Comparison of ENCODE assay signal across 13 cellular contexts in the genomic region with DNA sequence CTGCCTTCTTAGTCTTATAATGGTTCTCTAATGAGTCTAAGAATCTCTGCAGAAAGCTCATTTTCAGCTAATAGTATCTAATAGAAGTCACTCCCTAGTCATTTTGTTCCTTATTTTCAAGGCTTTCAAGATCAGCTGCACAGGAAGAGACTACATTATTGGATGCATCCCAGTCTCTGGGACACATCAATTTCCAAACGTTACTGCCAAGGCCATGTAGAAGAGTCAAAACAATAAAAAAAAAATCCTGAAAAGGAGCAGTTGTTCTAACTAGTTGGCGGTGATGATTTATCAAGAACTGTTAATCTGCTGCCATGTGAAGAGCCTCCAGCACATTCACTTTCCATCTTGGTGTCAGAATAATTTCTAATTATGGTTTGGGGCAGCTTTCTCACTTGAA. TPM values are rescaled to one million over a fixed set of nuclear protein-coding genes. Genes with fewer than 3 reads are reported as not detected.
"Had no signal": no experiment of that assay in that cellular context is flagged by ENCODE, and none has a peak within 500 bp of the region (broad histone marks: within the 10 kb centered on the region; RNA-seq: fewer than 3 reads in every experiment).

No MANE protein-coding gene starts in this region.

- H3K27ac ChIP-seq: coronary artery had no signal

- H3K27ac Mint-ChIP-seq: activated naive CD4-positive, alpha-beta T cell treated with anti-CD3 and anti-CD28 coated beads, Interleukin-2, amount 10 ng/mL, durations not matched to agents 7 days and 5 days; activated T-helper 2 cell treated with anti-CD3 and anti-CD28 coated beads, Interferon-gamma antibody, Interleukin-2, Interleukin-4, amounts not matched to agents 10 μg/mL and 5 μg/mL and 100 μg/mL, durations not matched to agents 14 hours and 24 hours and 36 hours; T-helper 1 cell treated with Interleukin-12 subunit alpha and Interleukin-12 subunit beta and Interleukin-4 antibody, amounts not matched to agents 30 μg/mL and 1 μg/mL, for 36 hours had no signal

- H3K36me3 Mint-ChIP-seq: activated naive CD4-positive, alpha-beta T cell treated with anti-CD3 and anti-CD28 coated beads, Interleukin-2, amount 10 ng/mL, durations not matched to agents 7 days and 5 days had no signal

- H3K4me3 ChIP-seq: coronary artery had no signal

- DNase-seq: activated CD4-positive, alpha-beta T cell treated with anti-CD3 and anti-CD28 coated beads, Interleukin-2, amount 50 U/mL, for 1 hour; activated CD4-positive, CD25-positive, alpha-beta regulatory T cell; activated naive CD4-positive, alpha-beta T cell treated with anti-CD3 and anti-CD28 coated beads, Interleukin-2, amount 10 ng/mL, durations not matched to agents 7 days and 5 days; central memory CD4-positive, alpha-beta T cell; effector CD4-positive, alpha-beta T cell; hypothalamus; mammary epithelial cell; stimulated activated CD4-positive, alpha-beta T cell treated with anti-CD3 and anti-CD28 coated beads, Interleukin-4, amount 100 ng/mL, for 4 hours; trophoblast cell had no signal

- H3K9me3 Mint-ChIP-seq: activated naive CD4-positive, alpha-beta T cell treated with anti-CD3 and anti-CD28 coated beads, Interleukin-2, amount 10 ng/mL, durations not matched to agents 7 days and 5 days; activated T-helper 2 cell treated with anti-CD3 and anti-CD28 coated beads, Interferon-gamma antibody, Interleukin-2, Interleukin-4, amounts not matched to agents 10 μg/mL and 5 μg/mL and 100 μg/mL, durations not matched to agents 14 hours and 24 hours and 36 hours; neural crest cell; T-helper 1 cell treated with Interleukin-12 subunit alpha and Interleukin-12 subunit beta and Interleukin-4 antibody, amounts not matched to agents 30 μg/mL and 1 μg/mL, for 36 hours had no signal

- H3K4me3 Mint-ChIP-seq: activated naive CD4-positive, alpha-beta T cell treated with anti-CD3 and anti-CD28 coated beads, Interleukin-2, amount 10 ng/mL, durations not matched to agents 7 days and 5 days; neural crest cell; T-helper 1 cell treated with Interleukin-12 subunit alpha and Interleukin-12 subunit beta and Interleukin-4 antibody, amounts not matched to agents 30 μg/mL and 1 μg/mL, for 36 hours had no signal

RNA-seq across cellular contexts. Expression of gene DDAH1, which starts 5.7 kb away (rescaled TPM):
- total RNA-seq: activated T-helper 2 cell treated with anti-CD3 and anti-CD28 coated beads, Interferon-gamma antibody, Interleukin-2, Interleukin-4, amounts not matched to agents 10 μg/mL and 5 μg/mL and 100 μg/mL, durations not matched to agents 14 hours and 24 hours and 36 hours had no signal
